ENCODE assay signal across 9 cellular contexts in the genomic region with DNA sequence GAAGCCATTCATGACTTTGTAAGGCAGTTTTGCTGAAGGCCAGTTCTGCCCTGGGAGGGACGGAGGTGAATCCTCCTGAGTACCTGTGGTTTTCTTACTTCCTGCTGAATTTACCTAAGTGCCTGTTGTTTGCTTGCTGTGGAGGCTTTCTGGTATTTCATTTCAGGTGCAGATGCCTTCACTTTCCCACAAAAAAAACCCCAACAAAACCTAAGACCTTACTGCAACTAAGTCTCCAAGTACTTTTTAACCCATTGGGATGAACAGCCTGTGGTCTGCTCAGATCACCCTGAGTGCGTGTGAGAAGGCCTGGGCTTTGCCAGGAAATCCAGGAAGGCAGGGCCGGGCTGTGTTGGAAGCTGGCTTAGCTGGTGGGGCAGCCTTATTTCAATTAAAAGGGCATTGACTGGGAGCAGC.
DNase-seq lines count a peak whose midpoint lies in the region; ATAC-seq and TF ChIP-seq lines count a peak whose summit lies in the region.
"Had no signal": no experiment of that assay in that cellular context is flagged by ENCODE, and none has a peak within 500 bp of the region (broad histone marks: within the 10 kb centered on the region; RNA-seq: fewer than 3 reads in every experiment).

No MANE protein-coding gene starts in this region.

- H2BK5ac ChIP-seq in trophoblast cell (ENCODE audit: low read depth, low read length, poor library complexity) = peak overlapping the region; percentile 26

- H3K4me1 ChIP-seq in KMS-11 (ENCODE audit: low read depth, poor library complexity, severe bottlenecking) = peaks cover 26% of the 10 kb centered on the region
- peaks cover 29 to 41% of the 10 kb centered on the region in 2 experiments for H3K4me1 ChIP-seq in trophoblast cell (ENCODE audit: control insufficient read depth in 1 of 2, insufficient read depth in 2 of 2, low read length in 2 of 2)

- in situ Hi-C loops in GM13977 (cut with MboI; ENCODE audit: low pct_unique_long_range_greater_than_20kb, low sequenced_read_pairs, unreplicated experiment) = no loop called here

- H2BK12ac ChIP-seq in trophoblast cell (ENCODE audit: low read length) = no peak overlapping the region

- no peak overlapping the region for H3K23ac ChIP-seq in trophoblast cell (ENCODE audit: low read length)

- H4K12ac ChIP-seq in trophoblast cell (ENCODE audit: low read depth, low read length) = no peak overlapping the region

- H3K36me3 ChIP-seq in KMS-11 (ENCODE audit: insufficient read depth) (no peaks in the 10 kb centered on the region; the same call in 1 of the 2 replicates), trophoblast cell (ENCODE audit: control insufficient read depth in 1 of 2, insufficient read depth in 2 of 2, low read length in 2 of 2) (peaks cover 2 to 5% of the 10 kb centered on the region in 2 experiments)

- WGBS in trophoblast cell (ENCODE audit: extremely low coverage, insufficient coverage, insufficient read length) = no CpG with 5 or more reads among the region's 3 CpGs

- H4K91ac ChIP-seq in trophoblast cell (ENCODE audit: low read depth, low read length) = no peak overlapping the region

- peaks cover 15% of the 10 kb centered on the region for H3K79me1 ChIP-seq in trophoblast cell (ENCODE audit: low read length)

- H2BK120ac ChIP-seq in trophoblast cell (ENCODE audit: insufficient read depth, low read length, poor library complexity) = peak overlapping the region; percentile 33

- peak overlapping the region; percentile 81 for H3K4ac ChIP-seq in trophoblast cell (ENCODE audit: low read depth, low read length)

- H3K9me3 ChIP-seq in trophoblast cell (ENCODE audit: insufficient read depth, low read depth, low read length) = no peaks in the 10 kb centered on the region

- H3K4me3 ChIP-seq in KMS-11 (IDR thresholded peaks at IDR 0.05; ENCODE audit: insufficient read depth, low read depth, low read length) (no peak overlapping the region), trophoblast cell (ENCODE audit: low read depth, low read length) (no peak overlapping the region)

- H3K27me3 ChIP-seq in KMS-11 (ENCODE audit: insufficient read depth, low read depth) (no peaks in the 10 kb centered on the region), trophoblast cell (ENCODE audit: insufficient read depth, low read length) (no peaks in the 10 kb centered on the region)

- H2AK5ac ChIP-seq in trophoblast cell (ENCODE audit: low read length) = no peak overlapping the region

- H4K20me1 ChIP-seq in KMS-11 (ENCODE audit: insufficient read depth) = peaks cover 35% of the 10 kb centered on the region; the same call in 1 of the 2 replicates

- ATAC-seq in GM19324 (IDR thresholded peaks at IDR 0.05; ENCODE audit: low FRiP score, unreplicated experiment) (no peak), HG03442 (IDR thresholded peaks at IDR 0.05; ENCODE audit: unreplicated experiment) (no peak)

- peak; percentile 29 for DNase-seq in GM13977 (ENCODE audit: low spot score)
- DNase-seq in epithelial cell of prostate (ENCODE audit: low read depth, low spot score) = no peak
- DNase-seq in trophoblast cell = no peak
- DNase-seq in iPS-NIHi7 (ENCODE audit: extremely low spot score) = no peak
- DNase-seq in NCI-H446 (lab: John Stamatoyannopoulos, UW) = no peak
- DNase-seq: MV-4-11 had no signal

- H2AFZ ChIP-seq in KMS-11 (ENCODE audit: low read depth) = no peak overlapping the region
- no peak overlapping the region for H2AFZ ChIP-seq in trophoblast cell (ENCODE audit: insufficient read depth, low read length, poor library complexity)

- H3K18ac ChIP-seq in trophoblast cell (ENCODE audit: low read length) = peak overlapping the region; percentile 17

- TF ChIP-seq CTCF in GM13977 (IDR thresholded peaks at IDR 0.05; ENCODE audit: extremely low read depth, insufficient read depth, missing control alignments) (no peak), KMS-11 (conservative IDR thresholded peaks at IDR 0.05; ENCODE audit: low read depth, low read length) (no peak)

- peak overlapping the region; percentile 13 for H4K8ac ChIP-seq in trophoblast cell (ENCODE audit: low read depth, low read length)

- peak overlapping the region; percentile 11; the same call in 1 of the 2 replicates for H3K27ac ChIP-seq in KMS-11
- peak overlapping the region; percentile 71 for H3K27ac ChIP-seq in epithelial cell of prostate
- H3K27ac ChIP-seq in trophoblast cell (ENCODE audit: low read depth, low read length) = peak overlapping the region; percentile 31

- H3K9ac ChIP-seq in KMS-11 = no peak overlapping the region
- H3K9ac ChIP-seq in trophoblast cell (ENCODE audit: low read length) = no peak overlapping the region

- no peak overlapping the region for H3K14ac ChIP-seq in trophoblast cell (ENCODE audit: low read length)

- H3K4me2 ChIP-seq in KMS-11 (peak overlapping the region; percentile 76), trophoblast cell (ENCODE audit: low read length) (no peak overlapping the region)

- H3K79me2 ChIP-seq in KMS-11 (ENCODE audit: insufficient read depth, low read depth) = peaks cover 83% of the 10 kb centered on the region
- H3K79me2 ChIP-seq in trophoblast cell (ENCODE audit: control insufficient read depth, insufficient read depth, low read length, poor library complexity) = peaks cover 32% of the 10 kb centered on the region

Comparison
In these comparisons a context has a peak if more than half of its experiments do, and no peak if none do; other contexts are left out.
1. H3K27ac ChIP-seq: peak in every context shown above with its lines; median percentile 71 in epithelial cell of prostate; 31 in trophoblast cell; 11 in KMS-11.